Comparison of ENCODE assay signal across 21 cellular contexts in genomic region chr9:20224756-20225155, GRCh38.
"Had no signal": no experiment of that assay in that cellular context is flagged by ENCODE, and none has a peak within 500 bp of the region (broad histone marks: within the 10 kb centered on the region; RNA-seq: fewer than 3 reads in every experiment).

No MANE protein-coding gene starts in this region.

- H3K27ac Mint-ChIP-seq: activated CD4-positive, alpha-beta T cell treated with anti-CD3 and anti-CD28 coated beads, Interleukin-2, amount 10 ng/mL, durations not matched to agents 7 days and 5 days; brain; nephron progenitor cell; T-cell had no signal

- H3K9me3 ChIP-seq: upper lobe of right lung had no signal

- H3K4me3 ChIP-seq: lung, upper lobe of right lung had no signal

- H3K27me3 ChIP-seq: upper lobe of right lung had no signal

- H3K4me1 ChIP-seq: upper lobe of right lung had no signal

- H3K27ac ChIP-seq: upper lobe of right lung had no signal

- ATAC-seq: left lobe of liver, T-cell, upper lobe of right lung had no signal

- H3K4me3 Mint-ChIP-seq: activated CD4-positive, alpha-beta T cell treated with anti-CD3 and anti-CD28 coated beads, Interleukin-2, amount 10 ng/mL, durations not matched to agents 7 days and 5 days; brain; nephron progenitor cell; T-cell had no signal

- H3K36me3 Mint-ChIP-seq: brain, T-cell had no signal

- H3K4me1 Mint-ChIP-seq: brain had no signal

- DNase-seq: activated CD4-positive, alpha-beta T cell treated with anti-CD3 and anti-CD28 coated beads, Interleukin-2, amount 10 ng/mL, durations not matched to agents 7 days and 5 days; activated CD8-positive, alpha-beta memory T cell treated with anti-CD3 and anti-CD28 coated beads for 24 hours; activated CD8-positive, alpha-beta memory T cell treated with anti-CD3 and anti-CD28 coated beads, Interleukin-2, amount 50 U/mL, for 48 hours; activated gamma-delta T cell treated with Interleukin-2 at 50 U/mL for 16 hours; dermis blood vessel endothelial cell; foreskin melanocyte; hypothalamus; islet precursor cell; midbrain; nephron progenitor cell; occipital lobe; posterior cingulate gyrus; stimulated activated CD4-positive, alpha-beta T cell treated with anti-CD3 and anti-CD28 coated beads, Interleukin-12 subunit alpha, Interleukin-12 subunit beta, amount 100 ng/mL, for 4 hours; stimulated activated CD4-positive, alpha-beta T cell treated with anti-CD3 and anti-CD28 coated beads, Interleukin-1b, Interleukin-23, amount 100 ng/mL, for 48 hours; stimulated activated CD8-positive, alpha-beta memory T cell treated with anti-CD3 and anti-CD28 coated beads, Interleukin-4, amount 100 ng/mL, for 48 hours; stimulated activated naive CD4-positive, alpha-beta T cell; T-cell; upper lobe of right lung had no signal

- H3K27me3 Mint-ChIP-seq: activated CD4-positive, alpha-beta T cell treated with anti-CD3 and anti-CD28 coated beads, Interleukin-2, amount 10 ng/mL, durations not matched to agents 7 days and 5 days; T-cell had no signal

- H3K36me3 ChIP-seq: upper lobe of right lung had no signal
